Comparison of ENCODE assay signal across 2 cellular contexts in the genomic region with DNA sequence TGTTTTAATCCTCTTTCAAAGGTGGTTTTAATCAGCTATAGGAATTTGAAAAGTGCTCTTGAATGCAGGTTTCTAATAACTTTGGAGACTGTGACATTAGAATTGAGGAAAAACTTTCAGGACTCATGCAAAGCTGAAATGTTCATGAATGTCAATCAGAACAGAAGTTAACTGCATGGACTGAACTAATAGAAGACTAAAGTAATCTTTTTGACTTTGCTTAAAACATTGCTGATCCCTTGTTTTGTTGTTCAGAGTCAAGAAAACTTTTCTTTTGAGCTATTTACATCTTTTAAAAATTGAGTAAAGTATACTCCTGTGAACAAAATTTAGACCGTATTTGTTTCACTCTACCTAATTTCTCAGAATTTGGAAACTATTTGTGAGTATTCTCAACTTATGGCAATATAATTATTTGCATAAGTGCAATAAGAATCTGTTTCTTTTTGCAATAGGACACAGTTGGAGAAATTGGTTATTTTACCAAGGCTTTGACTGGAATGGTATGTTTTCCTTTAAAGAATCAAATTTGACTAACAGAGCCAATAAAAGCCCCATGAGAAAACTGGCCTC.
TF ChIP-seq lines count a peak whose summit lies in the region.

No MANE protein-coding gene starts in this region.

TF ChIP-seq in HEK293, 187 proteins besides CTCF, POLR2A, EP300 and RAD21:
- TF ChIP-seq ZBTB20 (tag by site-specific recombination; IDR thresholded peaks at IDR 0.05): no peak
- peak; percentile 99 for TF ChIP-seq SETDB1 (IDR thresholded peaks at IDR 0.05; ENCODE audit: insufficient read length, low read length)
- 0 out of 2 replicates have a peak, but pooled peaks have one; percentile 53 for TF ChIP-seq TRIM28 (IDR thresholded peaks at IDR 0.05; ENCODE audit: borderline replicate concordance, low read length)
- TF ChIP-seq ZNF664 (tag by site-specific recombination; IDR thresholded peaks at IDR 0.05): no peak
- no peak for TF ChIP-seq ZNF785 (tag by site-specific recombination; IDR thresholded peaks at IDR 0.05)

TF ChIP-seq in GM12878, 131 proteins besides CTCF, POLR2A, EP300 and RAD21:
- TF ChIP-seq, protein P1, sequence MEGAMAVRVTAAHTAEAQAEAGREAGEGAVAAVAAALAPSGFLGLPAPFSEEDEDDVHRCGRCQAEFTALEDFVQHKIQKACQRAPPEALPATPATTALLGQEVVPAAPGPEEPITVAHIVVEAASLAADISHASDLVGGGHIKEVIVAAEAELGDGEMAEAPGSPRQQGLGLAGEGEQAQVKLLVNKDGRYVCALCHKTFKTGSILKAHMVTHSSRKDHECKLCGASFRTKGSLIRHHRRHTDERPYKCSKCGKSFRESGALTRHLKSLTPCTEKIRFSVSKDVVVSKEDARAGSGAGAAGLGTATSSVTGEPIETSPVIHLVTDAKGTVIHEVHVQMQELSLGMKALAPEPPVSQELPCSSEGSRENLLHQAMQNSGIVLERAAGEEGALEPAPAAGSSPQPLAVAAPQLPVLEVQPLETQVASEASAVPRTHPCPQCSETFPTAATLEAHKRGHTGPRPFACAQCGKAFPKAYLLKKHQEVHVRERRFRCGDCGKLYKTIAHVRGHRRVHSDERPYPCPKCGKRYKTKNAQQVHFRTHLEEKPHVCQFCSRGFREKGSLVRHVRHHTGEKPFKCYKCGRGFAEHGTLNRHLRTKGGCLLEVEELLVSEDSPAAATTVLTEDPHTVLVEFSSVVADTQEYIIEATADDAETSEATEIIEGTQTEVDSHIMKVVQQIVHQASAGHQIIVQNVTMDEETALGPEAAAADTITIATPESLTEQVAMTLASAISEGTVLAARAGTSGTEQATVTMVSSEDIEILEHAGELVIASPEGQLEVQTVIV (IDR thresholded peaks at IDR 0.05; ENCODE audit: borderline replicate concordance, partially characterized antibody): no peak
- no peak for TF ChIP-seq RBBP5 (conservative IDR thresholded peaks at IDR 0.05)
- TF ChIP-seq ZSCAN29 (IDR thresholded peaks at IDR 0.05): no peak
- no peak for TF ChIP-seq KDM1A (IDR thresholded peaks at IDR 0.05; ENCODE audit: borderline replicate concordance)
- no peak for TF ChIP-seq NKRF (conservative IDR thresholded peaks at IDR 0.05)
- TF ChIP-seq BCLAF1 (IDR thresholded peaks at IDR 0.05): no peak
- TF ChIP-seq CHD4 (IDR thresholded peaks at IDR 0.05): no peak
- TF ChIP-seq PAX8 (IDR thresholded peaks at IDR 0.05): no peak
- TF ChIP-seq BRCA1 (IDR thresholded peaks at IDR 0.05; ENCODE audit: low read depth, low read length): no peak
- TF ChIP-seq, protein P2, sequence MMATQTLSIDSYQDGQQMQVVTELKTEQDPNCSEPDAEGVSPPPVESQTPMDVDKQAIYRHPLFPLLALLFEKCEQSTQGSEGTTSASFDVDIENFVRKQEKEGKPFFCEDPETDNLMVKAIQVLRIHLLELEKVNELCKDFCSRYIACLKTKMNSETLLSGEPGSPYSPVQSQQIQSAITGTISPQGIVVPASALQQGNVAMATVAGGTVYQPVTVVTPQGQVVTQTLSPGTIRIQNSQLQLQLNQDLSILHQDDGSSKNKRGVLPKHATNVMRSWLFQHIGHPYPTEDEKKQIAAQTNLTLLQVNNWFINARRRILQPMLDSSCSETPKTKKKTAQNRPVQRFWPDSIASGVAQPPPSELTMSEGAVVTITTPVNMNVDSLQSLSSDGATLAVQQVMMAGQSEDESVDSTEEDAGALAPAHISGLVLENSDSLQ (IDR thresholded peaks at IDR 0.05): no peak
- TF ChIP-seq CREB1 (IDR thresholded peaks at IDR 0.05; ENCODE audit: low read depth): no peak
- TF ChIP-seq NR2C2 (IDR thresholded peaks at IDR 0.05; ENCODE audit: borderline replicate concordance, control insufficient read depth, insufficient read length, low read depth): no peak
